22 cellular contexts compared by ENCODE assay signal in the genomic region with DNA sequence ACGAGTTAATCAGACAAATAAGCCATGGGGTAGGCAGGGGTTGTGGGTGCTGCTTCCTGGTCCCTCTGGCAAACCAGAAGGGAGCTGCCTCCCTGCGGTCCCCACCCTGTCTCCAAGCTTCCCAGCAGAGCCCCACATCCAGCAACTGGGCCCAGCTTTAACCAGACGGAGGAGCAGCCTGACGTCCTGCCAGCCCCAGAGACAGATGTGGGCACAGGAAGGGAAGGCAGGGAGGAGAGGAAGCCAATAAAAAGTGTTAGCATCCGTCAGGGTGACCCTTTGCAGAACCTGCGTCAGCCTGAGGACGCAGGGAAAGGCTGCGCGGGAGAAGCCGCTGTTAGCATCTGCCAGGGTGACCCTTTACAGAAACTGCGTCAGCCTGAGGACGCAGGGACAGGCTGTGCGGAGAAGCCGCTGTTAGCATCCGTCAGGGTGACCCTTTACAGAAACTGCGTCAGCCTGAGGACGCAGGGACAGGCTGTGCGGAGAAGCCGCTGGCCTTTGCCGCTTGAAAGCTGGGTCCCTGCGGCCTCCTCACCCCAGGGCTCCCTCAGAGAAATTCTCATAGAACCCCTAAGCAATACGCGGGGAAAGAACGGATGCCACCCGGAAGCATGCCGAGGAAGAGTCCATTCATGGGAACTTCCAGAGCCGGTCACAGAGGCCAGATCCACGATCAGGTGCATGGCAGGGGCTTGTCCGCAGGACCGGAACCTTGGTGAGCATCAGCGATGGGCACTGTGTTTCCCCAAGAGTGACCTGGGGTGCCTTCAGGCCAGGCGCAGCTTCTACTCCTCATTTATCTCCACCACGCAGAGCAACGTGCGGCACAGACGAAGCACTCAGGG. TPM values are rescaled to one million over a fixed set of nuclear protein-coding genes. Genes with fewer than 3 reads are reported as not detected.
DNase-seq lines count a peak whose midpoint lies in the region; ATAC-seq, FAIRE-seq and TF ChIP-seq lines count a peak whose summit lies in the region.
"Had no signal": no experiment of that assay in that cellular context is flagged by ENCODE, and none has a peak within 500 bp of the region (broad histone marks: within the 10 kb centered on the region; RNA-seq: fewer than 3 reads in every experiment).

No MANE protein-coding gene starts in this region.

- H3K4me2 ChIP-seq in osteoblast (ENCODE audit: insufficient read depth, low read length) = no peak overlapping the region
- H3K4me2 ChIP-seq: BLaER1 had no signal

- H3K9me3 ChIP-seq in right atrium auricular region (no peaks in the 10 kb centered on the region), kidney (ENCODE audit: control insufficient read depth in 1 of 2, low read length in 2 of 2) (no peaks in the 10 kb centered on the region), osteoblast (ENCODE audit: low read depth, low read length) (no peaks in the 10 kb centered on the region), aorta (ENCODE audit: control insufficient read depth, low read length) (no peaks in the 10 kb centered on the region)

- no peak for TF ChIP-seq CTCF in right atrium auricular region (IDR thresholded peaks at IDR 0.05)
- TF ChIP-seq CTCF in kidney (IDR thresholded peaks at IDR 0.05; ENCODE audit: borderline replicate concordance, extremely low read depth, insufficient read depth) = no peak
- TF ChIP-seq CTCF in osteoblast (IDR thresholded peaks at IDR 0.05; ENCODE audit: extremely low read depth, low read depth, low read length) = no peak

- H3K9ac ChIP-seq in kidney (ENCODE audit: low read length in 2 of 2) = no peak overlapping the region
- H3K9ac ChIP-seq: BLaER1, GM23248 had no signal

- no peak overlapping the region for H3K4me3 ChIP-seq in right atrium auricular region
- no peak overlapping the region for H3K4me3 ChIP-seq in kidney (ENCODE audit: low read length in 2 of 2)
- H3K4me3 ChIP-seq in osteoblast (ENCODE audit: insufficient read depth, low read length) = no peak overlapping the region
- H3K4me3 ChIP-seq in aorta (ENCODE audit: low read length in 2 of 2) = no peak overlapping the region
- H3K4me3 ChIP-seq: BLaER1, GM23248 had no signal

- 92% methylated on average over 36 of the region's 36 CpGs for WGBS in aorta, 2 donors

- no peak overlapping the region for H2AFZ ChIP-seq in osteoblast (ENCODE audit: low read length)
- H2AFZ ChIP-seq: GM23248 had no signal

- ATAC-seq in left ventricle myocardium superior (no peak), aorta (ENCODE audit: low FRiP score) (no peak), HG02970 (IDR thresholded peaks at IDR 0.05; ENCODE audit: low FRiP score, unreplicated experiment) (no peak)

- FAIRE-seq in kidney (lab: Jason Lieb, UNC) = no peak
- FAIRE-seq: D721Med had no signal

- DNase-seq in left ventricle myocardium superior (peak; percentile 19), right atrium auricular region (ENCODE audit: low spot score) (no peak), kidney (peak; percentile 49), osteoblast (ENCODE audit: insufficient read length, low spot score, missing footprints) (peak; percentile 64), aorta (peak; percentile 34 to 55), NCI-H2227 (lab: John Stamatoyannopoulos, UW; ENCODE audit: unreplicated experiment) (no peak), kidney glomerular epithelial cell (lab: John Stamatoyannopoulos, UW) (no peak)
- DNase-seq: 8988T; CD4-positive, CD25-positive, alpha-beta regulatory T cell; GM23248; H9; NCI-H1048; NCI-H1417; NCI-H1694; NCI-H2029 treated with DMSO at 0.1 percent for 48 hours; NCI-H2227 treated with DMSO at 0.1 percent for 48 hours; NCI-H526 treated with DMSO at 0.1 percent for 48 hours; RPMI8226; SHP77 had no signal

- H3K79me2 ChIP-seq in osteoblast (ENCODE audit: insufficient read depth, low read length) = no peaks in the 10 kb centered on the region

- H3K4me1 ChIP-seq in right atrium auricular region = peaks cover 0 to 37% of the 10 kb centered on the region in 2 donors
- H3K4me1 ChIP-seq in kidney (ENCODE audit: control insufficient read depth in 1 of 2, insufficient read depth in 1 of 2, low read depth in 1 of 2, low read length in 2 of 2) = peaks cover 6 to 7% of the 10 kb centered on the region in 2 donors
- H3K4me1 ChIP-seq in osteoblast (ENCODE audit: insufficient read depth, low read length) = peaks cover 7% of the 10 kb centered on the region
- H3K4me1 ChIP-seq in aorta (ENCODE audit: control insufficient read depth in 1 of 2, insufficient read depth in 2 of 2, low read length in 2 of 2) = no peaks in the 10 kb centered on the region

- H3K27ac ChIP-seq in right atrium auricular region = no peak overlapping the region
- no peak overlapping the region for H3K27ac ChIP-seq in kidney (ENCODE audit: low read depth in 2 of 2, low read length in 2 of 2)
- H3K27ac ChIP-seq in osteoblast (ENCODE audit: low read depth, low read length) = no peak overlapping the region
- H3K27ac ChIP-seq in aorta (ENCODE audit: low read depth in 1 of 2, low read length in 2 of 2) = no peak overlapping the region
- H3K27ac ChIP-seq: BLaER1, GM23248 had no signal

- H3K27me3 ChIP-seq in right atrium auricular region (no peaks in the 10 kb centered on the region), osteoblast (ENCODE audit: insufficient read depth, low read length) (peaks cover 9% of the 10 kb centered on the region), aorta (ENCODE audit: control insufficient read depth in 1 of 2, insufficient read depth in 2 of 2, low read length in 1 of 2) (no peaks in the 10 kb centered on the region)

- H3K36me3 ChIP-seq in right atrium auricular region (no peaks in the 10 kb centered on the region), kidney (ENCODE audit: control insufficient read depth in 1 of 2, insufficient read depth in 2 of 2, low read length in 2 of 2) (no peaks in the 10 kb centered on the region), osteoblast (ENCODE audit: insufficient read depth, low read length) (no peaks in the 10 kb centered on the region), aorta (ENCODE audit: control insufficient read depth in 1 of 2, insufficient read depth in 2 of 2, low read length in 1 of 2) (no peaks in the 10 kb centered on the region)
- H3K36me3 ChIP-seq: BLaER1 had no signal

- intact Hi-C loops in left ventricle myocardium superior (cut with micrococcal nuclease) = no loop called here
- intact Hi-C loops in kidney (cut with DNase I) = no loop called here
- intact Hi-C loops in aorta (cut with DNase I) = no loop called here

- no peaks in the 10 kb centered on the region for H4K20me1 ChIP-seq in osteoblast (ENCODE audit: insufficient read depth, low read length)

RNA-seq across cellular contexts. Expression of gene DLL1, which starts 15.9 kb away (rescaled TPM):
- 15.3 TPM for total RNA-seq in left ventricle myocardium superior
- 10 to 100 TPM; 11.2 to 22.0 TPM for total RNA-seq in right atrium auricular region
- 11.9 TPM for total RNA-seq in kidney
- polyA plus RNA-seq in kidney (ENCODE audit: insufficient read depth, low read depth, low replicate concordance) = 4.5 TPM
- 0.29 and 0.36 TPM in 2 replicates for total RNA-seq in osteoblast
- 10 to 100 TPM; 24.8 to 30.5 TPM for total RNA-seq in aorta
- polyA plus RNA-seq in aorta = 1 to 10 TPM in 1 of 2 donors, under 1 TPM in 1; 0.13 to 4.0 TPM

RNA-seq across cellular contexts. Expression of gene FAM120B, which starts 31.6 kb away (rescaled TPM):
- total RNA-seq in left ventricle myocardium superior = 20.5 TPM
- 10 to 100 TPM; 14.7 to 18.6 TPM for total RNA-seq in right atrium auricular region
- 34.8 TPM for total RNA-seq in kidney
- 16.5 TPM for polyA plus RNA-seq in kidney (ENCODE audit: insufficient read depth, low read depth, low replicate concordance)
- total RNA-seq in osteoblast = 13.4 and 17.1 TPM in 2 replicates
- 10 to 100 TPM; 30.2 to 38.5 TPM for total RNA-seq in aorta
- polyA plus RNA-seq in aorta = 10 to 100 TPM in 1 of 2 donors, 1 to 10 TPM in 1; 5.5 to 10.7 TPM

Comparison
In these comparisons a context has a peak if more than half of its experiments do, and no peak if none do; other contexts are left out.
1. DNase-seq: peak in left ventricle myocardium superior (single experiment), kidney (single experiment), osteoblast (single experiment) and aorta (2 of 2); none in right atrium auricular region (single experiment), NCI-H2227 (single experiment) and kidney glomerular epithelial cell (single experiment).